In the genomic region with DNA sequence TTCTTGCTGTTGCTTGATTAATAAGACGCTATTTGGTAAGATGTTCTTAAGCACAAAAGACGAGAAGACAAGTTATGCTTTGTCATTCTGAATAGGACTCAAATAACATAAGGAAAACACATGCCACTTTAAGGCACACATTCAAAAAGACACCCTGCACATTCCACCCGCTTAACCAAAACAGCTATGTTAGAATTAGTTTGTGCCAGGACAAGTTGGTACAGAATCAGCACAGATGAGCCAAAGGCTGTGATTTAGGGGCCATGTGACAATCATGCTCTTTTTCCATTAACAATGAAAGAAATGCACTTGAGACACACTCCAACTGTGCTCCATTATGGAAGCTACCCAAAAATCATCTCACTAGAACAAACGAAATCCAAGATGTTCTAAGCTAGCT, we compare ENCODE assay signal across 8 cellular contexts. TPM values are rescaled to one million over a fixed set of nuclear protein-coding genes. Genes with fewer than 3 reads are reported as not detected.
DNase-seq lines count a peak whose midpoint lies in the region; ATAC-seq and TF ChIP-seq lines count a peak whose summit lies in the region.

No MANE protein-coding gene starts in this region.

- H3K9ac ChIP-seq in BLaER1 treated with 17β-estradiol and CSF1 and Interleukin-3, amounts not matched to agents 10 nM and 100 nM = peak overlapping the region in 10 of 11 experiments; percentile 1 to 64 (median 32); a peak in 14 of 22 replicates
- H3K9ac ChIP-seq in Loucy (ENCODE audit: low read depth, low read length, poor library complexity, severe bottlenecking) = peak overlapping the region; percentile 94

- CTCF ChIA-PET in naive thymus-derived CD4-positive, alpha-beta T cell (lab: Charles Lee) = interaction anchor here (0.7 to 0.8 kb wide), 2 partner anchors 66 to 213 kb away, joined by 3 to 4 read pairs; no protein-coding TSS in a partner anchor

- peak overlapping the region in 7 of 11 experiments; percentile 7 to 57 (median 13); a peak in 8 of 22 replicates for H3K27ac ChIP-seq in BLaER1 treated with 17β-estradiol and CSF1 and Interleukin-3, amounts not matched to agents 10 nM and 100 nM
- no peak overlapping the region for H3K27ac ChIP-seq in naive thymus-derived CD4-positive, alpha-beta T cell (ENCODE audit: low read depth, low read length)

- H3K27me3 ChIP-seq in BLaER1 treated with 17β-estradiol and CSF1 and Interleukin-3, amounts not matched to agents 10 nM and 100 nM = no peaks in the 10 kb centered on the region
- no peaks in the 10 kb centered on the region for H3K27me3 ChIP-seq in Loucy (ENCODE audit: insufficient read depth, low read length, poor library complexity, severe bottlenecking)
- H3K27me3 ChIP-seq in naive thymus-derived CD4-positive, alpha-beta T cell (ENCODE audit: control insufficient read depth in 2 of 2, insufficient read depth in 2 of 2, low read length in 2 of 2) = no peaks in the 10 kb centered on the region

- intact Hi-C loops in naive thymus-derived CD4-positive, alpha-beta T cell (cut with micrococcal nuclease) = loop anchor here (5.0 to 10.0 kb wide), 5 partner anchors 117 to 612 kb away; a partner anchor contains a TSS

- peaks cover 52 to 82% (median 67%) of the 10 kb centered on the region in 10 experiments for H3K4me1 ChIP-seq in BLaER1 treated with 17β-estradiol and CSF1 and Interleukin-3, amounts not matched to agents 10 nM and 100 nM
- H3K4me1 ChIP-seq in Loucy (ENCODE audit: insufficient read depth, low read length, poor library complexity, severe bottlenecking) = peaks cover 71% of the 10 kb centered on the region
- peaks cover 48% of the 10 kb centered on the region in 2 donors for H3K4me1 ChIP-seq in naive thymus-derived CD4-positive, alpha-beta T cell (ENCODE audit: control insufficient read depth in 2 of 2, insufficient read depth in 2 of 2, low read length in 2 of 2)

- H3K4me3 Mint-ChIP-seq in central memory CD8-positive, alpha-beta T cell = peak overlapping the region; percentile 87
- H3K4me3 Mint-ChIP-seq in naive thymus-derived CD4-positive, alpha-beta T cell = peak overlapping the region in 9 of 10 donors; percentile 35 to 96 (median 78)

- H3K36me3 ChIP-seq in BLaER1 treated with 17β-estradiol and CSF1 and Interleukin-3, amounts not matched to agents 10 nM and 100 nM = peaks cover 0 to 40% (median 19%) of the 10 kb centered on the region in 11 experiments; a peak in 14 of 22 replicates
- no peaks in the 10 kb centered on the region for H3K36me3 ChIP-seq in Loucy (ENCODE audit: insufficient read depth, low read length)
- H3K36me3 ChIP-seq in naive thymus-derived CD4-positive, alpha-beta T cell (ENCODE audit: control insufficient read depth in 2 of 3, insufficient read depth in 3 of 3, low read length in 3 of 3) = peaks cover 0 to 10% (median 0%) of the 10 kb centered on the region in 3 experiments

- H3K9me2 ChIP-seq in Loucy (replicated peaks; ENCODE audit: low read depth, low read length) = no peaks in the 10 kb centered on the region

- no peak for DNase-seq in central memory CD8-positive, alpha-beta T cell (ENCODE audit: low spot score in 2 of 2)
- DNase-seq in naive thymus-derived CD4-positive, alpha-beta T cell = no peak
- DNase-seq in SKM-1 (lab: John Stamatoyannopoulos, UW; ENCODE audit: unreplicated experiment) (no peak), NCI-H2171 treated with DMSO at 0.1 percent for 48 hours (lab: John Stamatoyannopoulos, UW) (no peak), SIG-M5 treated with dmso at 0.1 percent for 504 hours (lab: John Stamatoyannopoulos, UW; ENCODE audit: unreplicated experiment) (no peak)

- H3K9me3 Mint-ChIP-seq in central memory CD8-positive, alpha-beta T cell = no peaks in the 10 kb centered on the region
- H3K9me3 Mint-ChIP-seq in naive thymus-derived CD4-positive, alpha-beta T cell = no peaks in the 10 kb centered on the region

- peaks cover 15% of the 10 kb centered on the region for H3K36me3 Mint-ChIP-seq in central memory CD8-positive, alpha-beta T cell (ENCODE audit: insufficient read depth)
- H3K36me3 Mint-ChIP-seq in naive thymus-derived CD4-positive, alpha-beta T cell = peaks cover 0 to 19% (median 0%) of the 10 kb centered on the region in 5 donors

- H3K4me2 ChIP-seq in BLaER1 treated with 17β-estradiol and CSF1 and Interleukin-3, amounts not matched to agents 10 nM and 100 nM = peak overlapping the region; percentile 84 to 98 (median 94)
- H3K4me2 ChIP-seq in Loucy (ENCODE audit: low read depth, low read length, poor library complexity, severe bottlenecking) = peak overlapping the region; percentile 100

- H3K27me3 Mint-ChIP-seq in central memory CD8-positive, alpha-beta T cell = no peaks in the 10 kb centered on the region
- no peaks in the 10 kb centered on the region for H3K27me3 Mint-ChIP-seq in naive thymus-derived CD4-positive, alpha-beta T cell

- peaks cover 74 to 79% (median 78%) of the 10 kb centered on the region in 11 experiments; a peak in 21 of 22 replicates for H4K20me1 ChIP-seq in BLaER1 treated with 17β-estradiol and CSF1 and Interleukin-3, amounts not matched to agents 10 nM and 100 nM
- H4K20me1 ChIP-seq in Loucy (ENCODE audit: insufficient read depth, low read length, poor library complexity, severe bottlenecking) = peaks cover 77% of the 10 kb centered on the region

- peak overlapping the region in 6 of 10 experiments; percentile 12 to 39 (median 28); a peak in 9 of 20 replicates for H3K4me3 ChIP-seq in BLaER1 treated with 17β-estradiol and CSF1 and Interleukin-3, amounts not matched to agents 10 nM and 100 nM
- peak overlapping the region; percentile 95 for H3K4me3 ChIP-seq in Loucy (ENCODE audit: low read length, poor library complexity, severe bottlenecking)
- H3K4me3 ChIP-seq in naive thymus-derived CD4-positive, alpha-beta T cell (ENCODE audit: low read length) = no peak overlapping the region

- peaks cover 70% of the 10 kb centered on the region for H3K4me1 Mint-ChIP-seq in central memory CD8-positive, alpha-beta T cell
- H3K4me1 Mint-ChIP-seq in naive thymus-derived CD4-positive, alpha-beta T cell = peaks cover 51 to 86% (median 78%) of the 10 kb centered on the region in 7 donors

- no peak for ATAC-seq in central memory CD8-positive, alpha-beta T cell (replicated peaks; ENCODE audit: extremely low read depth, poor library complexity, severe bottlenecking)
- ATAC-seq in naive thymus-derived CD4-positive, alpha-beta T cell = no peak
- no peak for ATAC-seq in GM19397 (IDR thresholded peaks at IDR 0.05; ENCODE audit: unreplicated experiment)

- peaks cover 92% of the 10 kb centered on the region for H3K79me2 ChIP-seq in Loucy (ENCODE audit: insufficient read depth, low read length)

- H3F3A ChIP-seq in Loucy (ENCODE audit: low read depth) = no peaks in the 10 kb centered on the region

- TF ChIP-seq CTCF in Loucy (conservative IDR thresholded peaks at IDR 0.05; ENCODE audit: low read length) = no peak

- peak overlapping the region; percentile 50 for H3K27ac Mint-ChIP-seq in central memory CD8-positive, alpha-beta T cell (ENCODE audit: low read depth)
- peak overlapping the region in 8 of 9 donors; percentile 6 to 86 (median 68) for H3K27ac Mint-ChIP-seq in naive thymus-derived CD4-positive, alpha-beta T cell

- H3K9me3 ChIP-seq in BLaER1 treated with 17β-estradiol and CSF1 and Interleukin-3, amounts not matched to agents 10 nM and 100 nM (replicated peaks in 1 of 11) = no peaks in the 10 kb centered on the region
- H3K9me3 ChIP-seq in Loucy (ENCODE audit: insufficient read depth, low read depth, low read length) = no peaks in the 10 kb centered on the region
- no peaks in the 10 kb centered on the region for H3K9me3 ChIP-seq in naive thymus-derived CD4-positive, alpha-beta T cell (ENCODE audit: control insufficient read depth in 2 of 3, low read length in 3 of 3)

- no peak overlapping the region for H2AFZ ChIP-seq in Loucy (ENCODE audit: low read length)

- POLR2A ChIA-PET in naive thymus-derived CD4-positive, alpha-beta T cell (lab: Charles Lee) = interaction anchor here (0.5 to 1.0 kb wide), 2 partner anchors 49 to 791 kb away, joined by 3 read pairs; no protein-coding TSS in a partner anchor

RNA-seq across cellular contexts. Expression of a gene that starts 3.4 kb away (rescaled TPM):
- total RNA-seq in naive thymus-derived CD4-positive, alpha-beta T cell = 100 to 1,000 TPM in 1 of 5 experiments, 10 to 100 TPM in 4; 56.5 to 133 (median 74.2) TPM
- polyA plus RNA-seq in naive thymus-derived CD4-positive, alpha-beta T cell = 100 to 1,000 TPM; 106 to 120 TPM

RNA-seq across cellular contexts. Expression of a gene that starts 60.0 kb away (rescaled TPM):
- 100 to 1,000 TPM in 2 of 5 experiments, 10 to 100 TPM in 3; 22.1 to 255 (median 50.3) TPM for total RNA-seq in naive thymus-derived CD4-positive, alpha-beta T cell
- 10 to 100 TPM; 21.0 to 25.6 TPM for polyA plus RNA-seq in naive thymus-derived CD4-positive, alpha-beta T cell
